ENCODE assay signal across 8 cellular contexts in genomic region chr1:12230549-12231275, GRCh38. TPM values are rescaled to one million over a fixed set of nuclear protein-coding genes. Genes with fewer than 3 reads are reported as not detected.
DNase-seq lines count a peak whose midpoint lies in the region; ATAC-seq, FAIRE-seq and TF ChIP-seq lines count a peak whose summit lies in the region.

No MANE protein-coding gene starts in this region.

- no peak for TF ChIP-seq POLR2A in HepG2 (IDR thresholded peaks at IDR 0.05; ENCODE audit: insufficient read depth in 1 of 2, low read depth in 2 of 2, low read length in 2 of 2)

- H3K9me3 ChIP-seq in BLaER1 treated with 17β-estradiol and CSF1 and Interleukin-3, amounts not matched to agents 10 nM and 100 nM (replicated peaks in 1 of 11): no peaks in the 10 kb centered on the region
- no peaks in the 10 kb centered on the region for H3K9me3 ChIP-seq in Panc1 (ENCODE audit: control insufficient read depth, insufficient read depth, low read depth, low read length)
- no peaks in the 10 kb centered on the region for H3K9me3 ChIP-seq in HepG2 (ENCODE audit: low read length)

- H3K9ac ChIP-seq in BLaER1 treated with 17β-estradiol and CSF1 and Interleukin-3, amounts not matched to agents 10 nM and 100 nM: peak overlapping the region; percentile 91 to 98 (median 95)
- H3K9ac ChIP-seq in HepG2 (ENCODE audit: insufficient read depth, low read depth, low read length): peak overlapping the region; percentile 78

- H3K4me1 ChIP-seq in BLaER1 treated with 17β-estradiol and CSF1 and Interleukin-3, amounts not matched to agents 10 nM and 100 nM: peaks cover 8 to 16% (median 12%) of the 10 kb centered on the region in 10 experiments
- peaks cover 10% of the 10 kb centered on the region; the same call in 1 of the 2 replicates for H3K4me1 ChIP-seq in Panc1 (ENCODE audit: control insufficient read depth, insufficient read depth, low read length)
- H3K4me1 ChIP-seq in HepG2 (ENCODE audit: insufficient read depth, low read length): peaks cover 24% of the 10 kb centered on the region

- peak overlapping the region; percentile 91 to 100 (median 98) for H3K4me2 ChIP-seq in BLaER1 treated with 17β-estradiol and CSF1 and Interleukin-3, amounts not matched to agents 10 nM and 100 nM
- H3K4me2 ChIP-seq in HepG2 (ENCODE audit: low read depth, low read length): peak overlapping the region; percentile 79

- intact Hi-C loops in Panc1 (cut with micrococcal nuclease; ENCODE audit: unreplicated experiment): no loop called here
- intact Hi-C loops in HepG2 (cut with micrococcal nuclease; ENCODE audit: unreplicated experiment): no loop called here

- CTCF ChIA-PET in Panc1 (lab: Charles Lee) (no interaction called here), HepG2 (lab: Yijun Ruan, JAX; ENCODE audit: low intra/inter-chr PET ratio, low total read pairs) (interaction anchor here (0.7 to 1.7 kb wide), 2 partner anchors 46 to 388 kb away, joined by 3 to 7 read pairs; no protein-coding TSS in a partner anchor)

- peak overlapping the region; percentile 91 to 100 (median 98) for H3K4me3 ChIP-seq in BLaER1 treated with 17β-estradiol and CSF1 and Interleukin-3, amounts not matched to agents 10 nM and 100 nM
- H3K4me3 ChIP-seq in Panc1 (ENCODE audit: low read depth in 2 of 2, low read length in 2 of 2): peak overlapping the region; percentile 72 to 87
- H3K4me3 ChIP-seq in HepG2 (replicated peaks in 1 of 3; ENCODE audit: insufficient read depth in 1 of 3, low read depth in 2 of 3, low read length in 3 of 3): peak overlapping the region; percentile 83 to 89 (median 87)

- WGBS in HepG2 (ENCODE audit: low lambda C conversion rate): 2% methylated on average over 6 of the region's 36 CpGs

- no peak for TF ChIP-seq RAD21 in HepG2 (CRISPR knock-in tag; IDR thresholded peaks at IDR 0.05)

- BruUV-seq in Panc1 (replicated peaks; lab: Mats Ljungman, UMichigan) (no TSS peak), HepG2 (replicated peaks; lab: Mats Ljungman, UMichigan) (no TSS peak)

- no peak for DNase-seq in Panc1 (ENCODE audit: low read depth, low spot score)
- peak; percentile 27 for DNase-seq in HepG2 (ENCODE audit: low spot score)
- DNase-seq in stromal cell of bone marrow (ENCODE audit: low read depth): peak; percentile 13
- no peak for DNase-seq in NCI-H748 (lab: John Stamatoyannopoulos, UW; ENCODE audit: unreplicated experiment)

- in situ Hi-C loops in Panc1 (cut with HindIII; ENCODE audit: low pct_unique_long_range_greater_than_20kb, low sequenced_read_pairs): no loop called here
- in situ Hi-C loops in HepG2 (cut with HindIII; ENCODE audit: extremely low pct_ligation_motif_present, low pct_unique_long_range_greater_than_20kb): no loop called here

- ATAC-seq in GM21447 (IDR thresholded peaks at IDR 0.05; ENCODE audit: unreplicated experiment) (peak; percentile 25), Panc1 (peak; percentile 72), HepG2 (peak; percentile 72), GM18861 (IDR thresholded peaks at IDR 0.05; ENCODE audit: unreplicated experiment) (no peak)

- POLR2A ChIA-PET in Panc1 (lab: Charles Lee) (no interaction called here), HepG2 (lab: Yijun Ruan, JAX) (no interaction called here)

- no peaks in the 10 kb centered on the region for H3K27me3 ChIP-seq in BLaER1 treated with 17β-estradiol and CSF1 and Interleukin-3, amounts not matched to agents 10 nM and 100 nM
- H3K27me3 ChIP-seq in Panc1 (ENCODE audit: control insufficient read depth, insufficient read depth, low read length) (no peaks in the 10 kb centered on the region), HepG2 (ENCODE audit: control insufficient read depth in 1 of 2, insufficient read depth in 2 of 2, low read length in 2 of 2) (no peaks in the 10 kb centered on the region)

- H2AFZ ChIP-seq in HepG2 (ENCODE audit: low read length): no peak overlapping the region

- peaks cover 3 to 49% (median 30%) of the 10 kb centered on the region in 11 experiments; a peak in 19 of 22 replicates for H4K20me1 ChIP-seq in BLaER1 treated with 17β-estradiol and CSF1 and Interleukin-3, amounts not matched to agents 10 nM and 100 nM
- peaks cover 4% of the 10 kb centered on the region; the same call in 1 of the 2 replicates for H4K20me1 ChIP-seq in HepG2 (ENCODE audit: insufficient read depth, low read length)

- peak overlapping the region; percentile 83 to 91 (median 88) for H3K27ac ChIP-seq in BLaER1 treated with 17β-estradiol and CSF1 and Interleukin-3, amounts not matched to agents 10 nM and 100 nM
- H3K27ac ChIP-seq in Panc1 (ENCODE audit: low read length) (peak overlapping the region; percentile 81), cingulate gyrus (ENCODE audit: low read depth, low read length) (peak overlapping the region; percentile 32), HepG2 (ENCODE audit: extremely low read length, insufficient read depth, low read length) (peak overlapping the region; percentile 17)

- no peak for FAIRE-seq in HepG2 (lab: Jason Lieb, UNC)

- peaks cover 2% of the 10 kb centered on the region for H3K79me2 ChIP-seq in HepG2 (ENCODE audit: insufficient read depth, low read length)

- H3K36me3 ChIP-seq in BLaER1 treated with 17β-estradiol and CSF1 and Interleukin-3, amounts not matched to agents 10 nM and 100 nM: peaks cover 12 to 27% (median 17%) of the 10 kb centered on the region in 11 experiments
- H3K36me3 ChIP-seq in Panc1 (ENCODE audit: control insufficient read depth, insufficient read depth, low read length) (peaks cover 5% of the 10 kb centered on the region; the same call in 1 of the 2 replicates), HepG2 (replicated peaks in 1 of 2; ENCODE audit: control insufficient read depth in 1 of 2, insufficient read depth in 2 of 2, low read length in 2 of 2) (no peaks in the 10 kb centered on the region)

- TF ChIP-seq CTCF in Panc1 (IDR thresholded peaks at IDR 0.05) (no peak), HepG2 (CRISPR knock-in tag; IDR thresholded peaks at IDR 0.05) (0 out of 2 replicates have a peak, but pooled peaks have one; percentile 10)

- TF ChIP-seq EP300 in HepG2 (IDR thresholded peaks at IDR 0.05; ENCODE audit: low read depth in 2 of 2, low read length in 2 of 2) (no peak), HepG2 (CRISPR knock-in tag; IDR thresholded peaks at IDR 0.05; ENCODE audit: borderline replicate concordance) (no peak)

TF ChIP-seq in HepG2, 621 proteins besides CTCF, POLR2A, EP300 and RAD21 (continues in another document):
- TF ChIP-seq ZNF30 (CRISPR knock-in tag; IDR thresholded peaks at IDR 0.05) (no peak), THAP11 (CRISPR knock-in tag; IDR thresholded peaks at IDR 0.05) (no peak)

RNA-seq across cellular contexts. Expression of gene VPS13D, which starts 0.9 kb away (rescaled TPM):
- total RNA-seq in Panc1 (2021; ENCODE audit: unreplicated experiment) (33.1 TPM), HepG2 (2016; rRNA removed; fragmentation: Illumina TruSeq; extraction: Trizol) (13.9 and 14.2 TPM in 2 replicates)
- 16.3 TPM for polyA plus RNA-seq in Panc1 (2012; ENCODE audit: insufficient read length)
- total RNA-seq in HepG2 (2016; cell fraction: cytosol; rRNA removed; fragmentation: Illumina TruSeq; extraction: Trizol; ENCODE audit: low read depth): 5.8 and 6.7 TPM in 2 replicates
- total RNA-seq in HepG2 (2016; cell fraction: insoluble cytoplasmic fraction; rRNA removed; fragmentation: Illumina TruSeq; extraction: Trizol): 10.6 and 11.0 TPM in 2 replicates
- total RNA-seq in HepG2 (2016; cell fraction: membrane; rRNA removed; fragmentation: Illumina TruSeq; extraction: Trizol): 4.5 and 5.9 TPM in 2 replicates
- 20.5 and 26.2 TPM in 2 replicates for total RNA-seq in HepG2 (2016; cell fraction: nucleus; rRNA removed; fragmentation: Illumina TruSeq; extraction: Trizol)
- 8.6 and 9.2 TPM in 2 replicates for polyA plus RNA-seq in HepG2 (2011; rRNA removed)
- 7.0 and 8.7 TPM in 2 replicates for polyA plus RNA-seq in HepG2 (2011; cell fraction: cytosol; rRNA removed)
- 16.7 and 19.0 TPM in 2 replicates for polyA plus RNA-seq in HepG2 (2011; cell fraction: nucleus; rRNA removed)
- 7.3 and 7.6 TPM in 2 replicates for polyA plus RNA-seq in HepG2 (2012)
- polyA plus RNA-seq in HepG2 (2016; cell fraction: cytosol; fragmentation: Illumina TruSeq; extraction: Trizol; ENCODE audit: low read depth): 0.57 and 0.77 TPM in 2 replicates
- polyA plus RNA-seq in HepG2 (2016; cell fraction: insoluble cytoplasmic fraction; fragmentation: Illumina TruSeq; extraction: Trizol; ENCODE audit: low read depth): 7.9 and 10.6 TPM in 2 replicates
- polyA plus RNA-seq in HepG2 (2016; cell fraction: membrane; fragmentation: Illumina TruSeq; extraction: Trizol; ENCODE audit: low read depth): 1.4 and 1.5 TPM in 2 replicates
- 10.4 and 11.0 TPM in 2 replicates for polyA plus RNA-seq in HepG2 (2016; cell fraction: nucleus; fragmentation: Illumina TruSeq; extraction: Trizol; ENCODE audit: insufficient read depth, low read depth)
- 26.2 and 54.8 TPM in 2 replicates for polyA minus RNA-seq in HepG2 (2011; rRNA and poly(A)+ RNA removed; ENCODE audit: low replicate concordance)
- polyA minus RNA-seq in HepG2 (2011; cell fraction: cytosol; rRNA and poly(A)+ RNA removed): 11.6 and 12.3 TPM in 2 replicates
- 52.4 and 72.0 TPM in 2 replicates for polyA minus RNA-seq in HepG2 (2011; cell fraction: nucleus; rRNA and poly(A)+ RNA removed)

Comparison
In these comparisons a context has a peak if more than half of its experiments do, and no peak if none do; other contexts are left out.
1. H3K27ac ChIP-seq: peak in every context shown above with its lines; median percentile 88 in BLaER1 treated with 17β-estradiol and CSF1 and Interleukin-3, amounts not matched to agents 10 nM and 100 nM; 81 in Panc1; 32 in cingulate gyrus; 17 in HepG2.
2. DNase-seq: peak in HepG2 (single experiment) and stromal cell of bone marrow (single experiment); none in Panc1 (single experiment) and NCI-H748 (single experiment).
3. Peak in every context shown above with its lines, with median percentiles within 50 percentile points of each other: H3K4me3 ChIP-seq.